ENCODE assay signal across 24 cellular contexts in genomic region chr10:58651742-58652141, GRCh38.
"Had no signal": no experiment of that assay in that cellular context is flagged by ENCODE, and none has a peak within 500 bp of the region (broad histone marks: within the 10 kb centered on the region; RNA-seq: fewer than 3 reads in every experiment).

No MANE protein-coding gene starts in this region.

- H3K9me3 ChIP-seq: gastroesophageal sphincter, stomach, thyroid gland, upper lobe of left lung had no signal

- H2AFZ ChIP-seq: neural progenitor cell had no signal

- DNase-seq: activated CD4-positive, alpha-beta T cell treated with anti-CD3 and anti-CD28 coated beads for 36 hours; activated CD4-positive, CD25-positive, alpha-beta regulatory T cell; activated CD8-positive, alpha-beta memory T cell treated with anti-CD3 and anti-CD28 coated beads, Interleukin-2, amount 10 ng/mL, durations not matched to agents 7 days and 5 days; activated CD8-positive, alpha-beta T cell treated with anti-CD3 and anti-CD28 coated beads, Interleukin-2, amount 10 ng/mL, durations not matched to agents 7 days and 5 days; activated naive CD4-positive, alpha-beta T cell; activated T-cell treated with anti-CD3 and anti-CD28 coated beads, Interleukin-2, amount 50 U/mL, for 48 hours; cerebellar nuclear complex; effector memory CD4-positive, alpha-beta T cell; hippocampal formation; left cardiac atrium; mammary epithelial cell; naive thymus-derived CD8-positive, alpha-beta T cell; small intestine; stimulated activated CD4-positive, alpha-beta T cell treated with anti-CD3 and anti-CD28 coated beads, Interleukin-1b, Interleukin-23, amount 100 ng/mL, for 48 hours; stimulated activated naive B cell treated with anti-CD40 and anti-IgM and Interleukin-4, amounts not matched to agents 10 μg/mL and 1 μg/mL and 100 μg/mL, for 72 hours; stomach; T-helper 1 cell; upper lobe of left lung had no signal

- ATAC-seq: activated CD4-positive, alpha-beta T cell treated with anti-CD3 and anti-CD28 coated beads for 36 hours; activated CD8-positive, alpha-beta memory T cell treated with anti-CD3 and anti-CD28 coated beads, Interleukin-2, amount 10 ng/mL, durations not matched to agents 7 days and 5 days; activated CD8-positive, alpha-beta T cell treated with anti-CD3 and anti-CD28 coated beads, Interleukin-2, amount 10 ng/mL, durations not matched to agents 7 days and 5 days; activated naive CD4-positive, alpha-beta T cell treated with anti-CD3 and anti-CD28 coated beads, Interleukin-2, amount 50 U/mL, for 72 hours; gastroesophageal sphincter; naive thymus-derived CD8-positive, alpha-beta T cell; stimulated activated naive B cell treated with anti-CD40 and anti-IgM and Interleukin-4, amounts not matched to agents 10 μg/mL and 1 μg/mL and 100 μg/mL, for 72 hours had no signal

- H3K9ac ChIP-seq: neural progenitor cell had no signal

- H3K4me2 ChIP-seq: neural progenitor cell had no signal

- H3K4me3 ChIP-seq: coronary artery, gastroesophageal sphincter, neural progenitor cell, stomach, thyroid gland, upper lobe of left lung had no signal

- H3K27ac ChIP-seq: neural progenitor cell, stomach, thyroid gland, upper lobe of left lung had no signal

- FAIRE-seq: small intestine had no signal

- H3K36me3 ChIP-seq: gastroesophageal sphincter, neural progenitor cell, stomach, thyroid gland, upper lobe of left lung had no signal

- H3K4me1 ChIP-seq: neural progenitor cell had no signal

- H3K27me3 ChIP-seq: dorsolateral prefrontal cortex, gastroesophageal sphincter, neural progenitor cell, stomach, thyroid gland, upper lobe of left lung had no signal
